In the genomic region with DNA sequence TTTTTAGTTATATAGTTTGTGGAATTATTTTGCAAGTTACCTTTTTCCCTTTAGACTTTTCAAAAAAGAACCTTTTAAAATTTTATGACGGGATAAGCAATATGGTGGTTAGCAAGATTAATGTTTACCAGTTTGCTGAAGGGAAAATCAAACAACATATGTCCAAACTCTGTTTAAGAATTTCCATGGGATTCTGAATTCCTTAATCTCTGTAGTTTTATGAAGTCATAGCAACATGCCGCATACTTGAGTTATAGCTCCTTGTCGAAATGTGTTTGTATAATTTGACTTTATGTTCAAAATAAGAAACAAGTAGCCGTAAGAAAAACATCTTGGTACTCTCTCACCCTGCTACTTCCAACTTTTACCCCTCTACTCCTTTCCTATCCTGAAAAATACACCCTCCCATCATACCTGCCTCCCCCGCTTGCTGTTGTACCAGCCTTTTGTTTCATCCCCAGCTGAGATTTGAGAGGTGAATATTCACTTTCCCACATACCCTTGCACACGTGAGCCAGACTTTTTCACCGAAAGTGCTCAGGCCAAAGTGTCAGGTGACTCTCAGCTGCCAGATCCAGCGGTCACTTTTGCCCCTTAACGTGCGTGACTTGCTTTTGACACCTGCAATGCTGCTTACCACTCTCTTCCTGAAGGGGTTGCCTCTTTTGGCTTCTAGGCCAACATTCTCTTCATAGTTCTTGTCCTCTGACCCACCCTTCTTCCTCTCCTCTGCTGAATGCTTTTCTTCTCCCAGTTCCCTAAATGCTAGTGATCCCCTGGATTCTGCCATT, we compare ENCODE assay signal across 15 cellular contexts.
DNase-seq lines count a peak whose midpoint lies in the region; ATAC-seq and TF ChIP-seq lines count a peak whose summit lies in the region.
"Had no signal": no experiment of that assay in that cellular context is flagged by ENCODE, and none has a peak within 500 bp of the region (broad histone marks: within the 10 kb centered on the region; RNA-seq: fewer than 3 reads in every experiment).

No MANE protein-coding gene starts in this region.

- no peaks in the 10 kb centered on the region for H3K9me3 ChIP-seq in SJCRH30 (replicated peaks)
- H3K9me3 ChIP-seq in heart right ventricle: no peaks in the 10 kb centered on the region
- H3K9me3 ChIP-seq in MM.1S (replicated peaks; ENCODE audit: insufficient read depth, low read length): no peaks in the 10 kb centered on the region

- H3K27ac ChIP-seq in GM23338 (ENCODE audit: low read depth) (peak overlapping the region; percentile 85), SJCRH30 (peak overlapping the region; percentile 55), heart right ventricle (peak overlapping the region in 1 of 10 donors; percentile 66), MM.1S (ENCODE audit: low read length) (no peak overlapping the region)

- peaks cover 16% of the 10 kb centered on the region; the same call in 2 of the 3 replicates for H3K36me3 Mint-ChIP-seq in GM23338 (ENCODE audit: low read depth)

- H3K4me3 ChIP-seq in GM23338 (0 out of 2 replicates have a peak overlapping the region, but pooled peaks have one; percentile 4), SJCRH30 (no peak overlapping the region), retinal pigment epithelial cell (ENCODE audit: low read length) (no peak overlapping the region), heart right ventricle (no peak overlapping the region), MM.1S (ENCODE audit: low read length) (no peak overlapping the region)

- H3K27me3 ChIP-seq in GM23338 (ENCODE audit: insufficient read depth): no peaks in the 10 kb centered on the region
- H3K27me3 ChIP-seq in SJCRH30: no peaks in the 10 kb centered on the region
- H3K27me3 ChIP-seq in heart right ventricle: no peaks in the 10 kb centered on the region
- no peaks in the 10 kb centered on the region for H3K27me3 ChIP-seq in MM.1S (replicated peaks; ENCODE audit: insufficient read depth, low read length)

- H4K20me1 ChIP-seq in GM23338 (replicated peaks; ENCODE audit: insufficient read depth) (no peaks in the 10 kb centered on the region), MM.1S (ENCODE audit: insufficient read depth, low read length) (no peaks in the 10 kb centered on the region)

- H3K4me1 Mint-ChIP-seq in GM23338: peaks cover 70% of the 10 kb centered on the region

- H2AFZ ChIP-seq in GM23338: no peak overlapping the region
- no peak overlapping the region for H2AFZ ChIP-seq in MM.1S (ENCODE audit: low read length)

- peak; percentile 23 for ATAC-seq in GM23338
- no peak for ATAC-seq in GM19023 (IDR thresholded peaks at IDR 0.05; ENCODE audit: unreplicated experiment)
- no peak for ATAC-seq in heart right ventricle

- no peak overlapping the region for H3K9ac ChIP-seq in MM.1S (ENCODE audit: low read length)

- WGBS in heart right ventricle, 2 donors: 87 to 93% methylated on average over 10 of the region's 10 CpGs

- H3K4me1 ChIP-seq in GM23338 (ENCODE audit: insufficient read depth): peaks cover 60% of the 10 kb centered on the region
- peaks cover 46% of the 10 kb centered on the region for H3K4me1 ChIP-seq in SJCRH30
- peaks cover 2 to 63% (median 41%) of the 10 kb centered on the region in 9 donors for H3K4me1 ChIP-seq in heart right ventricle
- no peaks in the 10 kb centered on the region for H3K4me1 ChIP-seq in MM.1S (ENCODE audit: low read length)

- DNase-seq in GM23338 (ENCODE audit: low spot score) (peak; percentile 62), SJCRH30 (peak; percentile 27 to 41), iPS-NIHi11 (ENCODE audit: low spot score) (peak; percentile 45), retinal pigment epithelial cell (ENCODE audit: low read depth) (peak; percentile 24), heart right ventricle (no peak), MM.1S (no peak)
- DNase-seq: activated CD4-positive, alpha-beta T cell treated with anti-CD3 and anti-CD28 coated beads, Interleukin-2, amount 10 ng/mL, durations not matched to agents 24 days and 14 days; CD4-positive, CD25-positive, alpha-beta regulatory T cell; KG1; NCI-H1436 treated with DMSO at 0.1 percent for 48 hours; NCI-H510A; retina; stimulated activated CD4-positive, alpha-beta T cell treated with anti-CD3 and anti-CD28 coated beads, Interleukin-2, amount 100 ng/mL, for 24 hours had no signal

- H3K4me2 ChIP-seq in GM23338 (peak overlapping the region; percentile 22), MM.1S (ENCODE audit: low read depth, low read length) (no peak overlapping the region)

- H3F3A ChIP-seq in GM23338 (replicated peaks; ENCODE audit: low read depth) (no peaks in the 10 kb centered on the region), MM.1S (ENCODE audit: insufficient read depth, low read length) (no peaks in the 10 kb centered on the region)

- H3K9me3 Mint-ChIP-seq in GM23338: no peaks in the 10 kb centered on the region
- H3K9me3 Mint-ChIP-seq: activated CD4-positive, alpha-beta T cell treated with anti-CD3 and anti-CD28 coated beads, Interleukin-2, amount 10 ng/mL, durations not matched to agents 24 days and 14 days; CD4-positive, CD25-positive, alpha-beta regulatory T cell; T-helper 2 cell treated with Interferon-gamma antibody and Interleukin-4, amounts not matched to agents 5 μg/mL and 100 μg/mL, for 36 hours had no signal

- H3K36me3 ChIP-seq in GM23338 (ENCODE audit: insufficient read depth): no peaks in the 10 kb centered on the region
- no peaks in the 10 kb centered on the region for H3K36me3 ChIP-seq in SJCRH30
- no peaks in the 10 kb centered on the region for H3K36me3 ChIP-seq in heart right ventricle
- H3K36me3 ChIP-seq in MM.1S (replicated peaks; ENCODE audit: insufficient read depth, low read length): no peaks in the 10 kb centered on the region; the same call in 1 of the 2 replicates

- intact Hi-C loops in heart right ventricle (cut with DNase I): no loop called here

- H3K27ac Mint-ChIP-seq in GM23338: peak overlapping the region; percentile 96
- H3K27ac Mint-ChIP-seq: activated CD4-positive, alpha-beta T cell treated with anti-CD3 and anti-CD28 coated beads, Interleukin-2, amount 10 ng/mL, durations not matched to agents 24 days and 14 days; T-helper 2 cell treated with Interferon-gamma antibody and Interleukin-4, amounts not matched to agents 5 μg/mL and 100 μg/mL, for 36 hours had no signal

- H3K4me3 Mint-ChIP-seq in GM23338: peak overlapping the region; percentile 60
- H3K4me3 Mint-ChIP-seq: activated CD4-positive, alpha-beta T cell treated with anti-CD3 and anti-CD28 coated beads, Interleukin-2, amount 10 ng/mL, durations not matched to agents 24 days and 14 days; CD4-positive, CD25-positive, alpha-beta regulatory T cell; T-helper 2 cell treated with Interferon-gamma antibody and Interleukin-4, amounts not matched to agents 5 μg/mL and 100 μg/mL, for 36 hours had no signal

- TF ChIP-seq CTCF in GM23338 (conservative IDR thresholded peaks at IDR 0.05; ENCODE audit: low read depth in 2 of 2): no peak
- no peak for TF ChIP-seq CTCF in retinal pigment epithelial cell (conservative IDR thresholded peaks at IDR 0.05; ENCODE audit: low read depth, low read length)
- TF ChIP-seq CTCF in heart right ventricle (IDR thresholded peaks at IDR 0.05): no peak
- no peak for TF ChIP-seq CTCF in MM.1S (IDR thresholded peaks at IDR 0.05; ENCODE audit: low read length)

- H3K9me2 ChIP-seq in GM23338 (ENCODE audit: insufficient read depth) (no peaks in the 10 kb centered on the region), MM.1S (replicated peaks; ENCODE audit: insufficient read depth, low read length) (no peaks in the 10 kb centered on the region)

- H3K27me3 Mint-ChIP-seq in GM23338 (ENCODE audit: insufficient read depth, low read depth, poor library complexity): peaks cover 8% of the 10 kb centered on the region
- H3K27me3 Mint-ChIP-seq: activated CD4-positive, alpha-beta T cell treated with anti-CD3 and anti-CD28 coated beads, Interleukin-2, amount 10 ng/mL, durations not matched to agents 24 days and 14 days; CD4-positive, CD25-positive, alpha-beta regulatory T cell had no signal

- peaks cover 63% of the 10 kb centered on the region for H3K79me2 ChIP-seq in GM23338 (replicated peaks; ENCODE audit: insufficient read depth)
- H3K79me2 ChIP-seq in MM.1S (ENCODE audit: low read length): peaks cover 8% of the 10 kb centered on the region; the same call in 1 of the 2 replicates

TF ChIP-seq in GM23338, 12 proteins besides CTCF, POLR2A, EP300 and RAD21 (continues in another document):
- 0 out of 2 replicates have a peak, but pooled peaks have one; percentile 12 for TF ChIP-seq CREB1 (CRISPR knock-in tag; IDR thresholded peaks at IDR 0.05; ENCODE audit: low read depth)

Comparison
In these comparisons a context has a peak if more than half of its experiments do, and no peak if none do; other contexts are left out.
1. DNase-seq: peak in GM23338 (single experiment), SJCRH30 (2 of 2), iPS-NIHi11 (single experiment) and retinal pigment epithelial cell (single experiment); none in heart right ventricle (0 of 2) and MM.1S (single experiment).